10 cellular contexts compared by ENCODE assay signal in the genomic region with DNA sequence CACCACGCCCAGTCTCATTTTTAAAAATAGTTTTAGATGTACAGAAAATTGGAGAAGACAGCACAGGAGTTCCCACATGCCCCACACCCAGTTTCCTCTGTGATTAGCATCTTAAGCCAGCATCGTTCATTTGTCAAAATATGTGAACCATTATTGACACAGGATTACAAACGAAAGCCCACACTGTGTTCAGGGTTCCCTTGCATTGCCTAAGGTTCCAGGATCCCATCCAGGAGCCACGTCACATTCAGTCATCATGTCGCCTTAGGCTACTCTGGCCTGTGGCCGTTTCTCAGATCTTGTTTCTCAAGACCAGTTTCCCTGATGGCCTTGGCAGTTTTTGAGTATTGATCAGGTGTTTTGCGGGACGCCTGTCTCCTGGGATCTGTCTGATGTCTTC. TPM values are rescaled to one million over a fixed set of nuclear protein-coding genes. Genes with fewer than 3 reads are reported as not detected.
DNase-seq lines count a peak whose midpoint lies in the region; ATAC-seq, FAIRE-seq and TF ChIP-seq lines count a peak whose summit lies in the region.
"Had no signal": no experiment of that assay in that cellular context is flagged by ENCODE, and none has a peak within 500 bp of the region (broad histone marks: within the 10 kb centered on the region; RNA-seq: fewer than 3 reads in every experiment).

No MANE protein-coding gene starts in this region.

- intact Hi-C loops in Calu3 (cut with micrococcal nuclease; ENCODE audit: unreplicated experiment), result no loop called here
- intact Hi-C loops in Panc1 (cut with micrococcal nuclease; ENCODE audit: unreplicated experiment), result no loop called here
- intact Hi-C loops in sciatic nerve (cut with DNase I), result no loop called here

- no peaks in the 10 kb centered on the region for H3K4me1 Mint-ChIP-seq in Calu3 (ENCODE audit: low read depth, unreplicated experiment)

- no peaks in the 10 kb centered on the region for H3K9me3 ChIP-seq in Panc1 (ENCODE audit: control insufficient read depth, insufficient read depth, low read depth, low read length)
- H3K9me3 ChIP-seq: ascending aorta had no signal

- H3K27ac Mint-ChIP-seq in Calu3 (ENCODE audit: unreplicated experiment), result no peak overlapping the region

- peak; percentile 91 for ATAC-seq in Panc1
- ATAC-seq in esophagus mucosa, result peak; percentile 87
- peak; percentile 55 for ATAC-seq in sciatic nerve
- ATAC-seq in HG02642 (IDR thresholded peaks at IDR 0.05; ENCODE audit: poor library complexity, unreplicated experiment), result no peak

- CTCF ChIA-PET in Calu3 (lab: Charles Lee), result no interaction called here
- CTCF ChIA-PET in Panc1 (lab: Charles Lee), result no interaction called here

- H3K36me3 Mint-ChIP-seq in Calu3 (ENCODE audit: insufficient read depth, unreplicated experiment), result no peaks in the 10 kb centered on the region

- no peak overlapping the region for H3K4me3 Mint-ChIP-seq in Calu3 (ENCODE audit: low read depth, unreplicated experiment)

- peak; percentile 57 for DNase-seq in Calu3
- DNase-seq in Panc1 (ENCODE audit: low read depth, low spot score), result peak; percentile 94
- DNase-seq in sciatic nerve (ENCODE audit: low spot score), result no peak
- no peak for DNase-seq in KBM-7
- DNase-seq in NCI-H69 (lab: John Stamatoyannopoulos, UW), result no peak
- DNase-seq in RCC 7860 (ENCODE audit: low spot score), result no peak
- DNase-seq: stimulated activated CD4-positive, alpha-beta T cell treated with anti-CD3 and anti-CD28 coated beads, Interleukin-4, amount 100 ng/mL, for 24 hours had no signal

- no peaks in the 10 kb centered on the region for H3K36me3 ChIP-seq in Panc1 (ENCODE audit: control insufficient read depth, insufficient read depth, low read length)
- H3K36me3 ChIP-seq: ascending aorta had no signal

- POLR2A ChIA-PET in Panc1 (lab: Charles Lee), result no interaction called here

- no peaks in the 10 kb centered on the region for H3K27me3 ChIP-seq in Panc1 (ENCODE audit: control insufficient read depth, insufficient read depth, low read length)
- H3K27me3 ChIP-seq: ascending aorta had no signal

- BruUV-seq in Calu3 (replicated peaks; lab: Mats Ljungman, UMichigan), result no TSS peak
- no TSS peak for BruUV-seq in Panc1 (replicated peaks; lab: Mats Ljungman, UMichigan)

- in situ Hi-C loops in Panc1 (cut with HindIII; ENCODE audit: low pct_unique_long_range_greater_than_20kb, low sequenced_read_pairs) (no loop called here), KBM-7 (cut with MboI; ENCODE audit: low pct_unique_long_range_greater_than_20kb, low sequenced_read_pairs) (no loop called here)

- H3K27ac ChIP-seq in Panc1 (ENCODE audit: low read length), result 0 out of 2 replicates have a peak overlapping the region, but pooled peaks have one; percentile 10
- H3K27ac ChIP-seq: ascending aorta had no signal

- no peaks in the 10 kb centered on the region for H3K9me3 Mint-ChIP-seq in Calu3 (ENCODE audit: low read depth, unreplicated experiment)

- no peaks in the 10 kb centered on the region for H3K27me3 Mint-ChIP-seq in Calu3 (ENCODE audit: unreplicated experiment)

- FAIRE-seq in RCC 7860 (lab: Jason Lieb, UNC), result no peak

- H3K4me3 ChIP-seq in Panc1 (ENCODE audit: low read depth in 2 of 2, low read length in 2 of 2), result no peak overlapping the region
- H3K4me3 ChIP-seq: ascending aorta had no signal

- peaks cover 9% of the 10 kb centered on the region for H3K4me1 ChIP-seq in Panc1 (ENCODE audit: control insufficient read depth, insufficient read depth, low read length)

- TF ChIP-seq CTCF in Calu3 (IDR thresholded peaks at IDR 0.05; ENCODE audit: unreplicated experiment) (no peak), Panc1 (IDR thresholded peaks at IDR 0.05) (no peak)

RNA-seq across cellular contexts. Expression of a gene that starts 34.7 kb away (rescaled TPM):
- total RNA-seq in Calu3 (2022), result 1.3 and 2.9 TPM in 2 replicates
- total RNA-seq in Panc1 (2021; ENCODE audit: unreplicated experiment), result 18.8 TPM
- polyA plus RNA-seq in Panc1 (2012; ENCODE audit: insufficient read length), result 11.3 TPM
- total RNA-seq in esophagus mucosa, result 4.1 TPM
- total RNA-seq in sciatic nerve, result 90.9 TPM

Comparison
In these comparisons a context has a peak if more than half of its experiments do, and no peak if none do; other contexts are left out.
1. DNase-seq: peak in Calu3 (single experiment) and Panc1 (single experiment); none in sciatic nerve (single experiment), KBM-7 (single experiment), NCI-H69 (single experiment) and RCC 7860 (single experiment).